ENCODE assay signal across 27 cellular contexts in the genomic region with DNA sequence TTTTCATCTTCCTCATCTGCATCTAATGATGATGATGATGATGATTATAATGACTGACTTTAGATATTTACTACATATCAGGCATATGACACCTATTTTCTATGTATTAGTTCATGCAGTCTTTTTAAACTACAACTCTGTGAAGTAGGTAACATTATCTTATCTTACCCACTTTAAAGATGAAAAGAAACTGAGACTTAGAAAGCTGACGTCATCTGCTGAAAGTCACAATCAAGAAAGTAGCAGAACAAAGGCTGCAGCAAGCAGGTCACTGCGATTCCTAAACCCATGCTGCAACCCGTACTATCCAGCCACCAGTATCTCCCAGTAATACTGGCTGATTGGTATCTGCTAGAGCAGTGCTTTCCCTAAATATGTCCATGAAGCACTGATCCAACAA. TPM values are rescaled to one million over a fixed set of nuclear protein-coding genes. Genes with fewer than 3 reads are reported as not detected.
"Had no signal": no experiment of that assay in that cellular context is flagged by ENCODE, and none has a peak within 500 bp of the region (broad histone marks: within the 10 kb centered on the region; RNA-seq: fewer than 3 reads in every experiment).

No MANE protein-coding gene starts in this region.

- H3K9me3 ChIP-seq: esophagus squamous epithelium, gastrocnemius medialis, heart right ventricle, left lung, lower lobe of right lung, mucosa of descending colon had no signal

- H3K9me3 Mint-ChIP-seq: dendritic cell treated with granulocyte-macrophage colony-stimulating factor and Interleukin-4, amounts not matched to agents 40 ng/mL and 50 ng/mL, for 4 days; effector memory CD8-positive, alpha-beta T cell; endodermal cell; mesothelial cell of epicardium; naive B cell had no signal

- H3K4me3 ChIP-seq: esophagus squamous epithelium, gastrocnemius medialis, heart right ventricle, left lung, lower lobe of right lung, mucosa of descending colon had no signal

- H3K36me3 ChIP-seq: esophagus squamous epithelium, gastrocnemius medialis had no signal

- H3K4me1 Mint-ChIP-seq: naive B cell had no signal

- H3K36me3 Mint-ChIP-seq: mesothelial cell of epicardium had no signal

- FAIRE-seq: endometrium, islet of Langerhans, keratinocyte had no signal

- ATAC-seq: effector memory CD8-positive, alpha-beta T cell; esophagus mucosa; gastrocnemius medialis; heart right ventricle; left cardiac atrium; left lung; left ventricle myocardium superior; lower lobe of right lung; mucosa of descending colon had no signal

- DNase-seq: cortex of kidney; effector CD8-positive, alpha-beta T cell; effector memory CD8-positive, alpha-beta T cell; endodermal cell; erythroblast; esophagus squamous epithelium; foreskin fibroblast; foreskin melanocyte; gastrocnemius medialis; glutamatergic neuron; head of caudate nucleus; heart right ventricle; hippocampal formation; left cardiac atrium; left lung; left ventricle myocardium superior; lower lobe of right lung; mesenchymal stem cell; mucosa of descending colon; naive B cell had no signal

- H3K4me3 Mint-ChIP-seq: dendritic cell treated with granulocyte-macrophage colony-stimulating factor and Interleukin-4, amounts not matched to agents 40 ng/mL and 50 ng/mL, for 4 days; effector memory CD8-positive, alpha-beta T cell; endodermal cell; mesothelial cell of epicardium; naive B cell had no signal

- H3K27me3 ChIP-seq: gastrocnemius medialis, left lung had no signal

- H3K27ac Mint-ChIP-seq: dendritic cell treated with granulocyte-macrophage colony-stimulating factor and Interleukin-4, amounts not matched to agents 40 ng/mL and 50 ng/mL, for 4 days; endodermal cell; mesothelial cell of epicardium had no signal

- H3K4me1 ChIP-seq: esophagus squamous epithelium, gastrocnemius medialis, heart right ventricle, left lung, lower lobe of right lung had no signal

- H3K27me3 Mint-ChIP-seq: dendritic cell treated with granulocyte-macrophage colony-stimulating factor and Interleukin-4, amounts not matched to agents 40 ng/mL and 50 ng/mL, for 4 days; effector memory CD8-positive, alpha-beta T cell; naive B cell had no signal

- H3K27ac ChIP-seq: epithelial cell of prostate, esophagus squamous epithelium, gastrocnemius medialis, heart right ventricle, left lung, lower lobe of right lung had no signal

RNA-seq across cellular contexts. Expression of a gene that starts 40.1 kb away (rescaled TPM):
- total RNA-seq: endodermal cell, esophagus mucosa, lower lobe of right lung had no signal
